12 cellular contexts compared by ENCODE assay signal in the genomic region with DNA sequence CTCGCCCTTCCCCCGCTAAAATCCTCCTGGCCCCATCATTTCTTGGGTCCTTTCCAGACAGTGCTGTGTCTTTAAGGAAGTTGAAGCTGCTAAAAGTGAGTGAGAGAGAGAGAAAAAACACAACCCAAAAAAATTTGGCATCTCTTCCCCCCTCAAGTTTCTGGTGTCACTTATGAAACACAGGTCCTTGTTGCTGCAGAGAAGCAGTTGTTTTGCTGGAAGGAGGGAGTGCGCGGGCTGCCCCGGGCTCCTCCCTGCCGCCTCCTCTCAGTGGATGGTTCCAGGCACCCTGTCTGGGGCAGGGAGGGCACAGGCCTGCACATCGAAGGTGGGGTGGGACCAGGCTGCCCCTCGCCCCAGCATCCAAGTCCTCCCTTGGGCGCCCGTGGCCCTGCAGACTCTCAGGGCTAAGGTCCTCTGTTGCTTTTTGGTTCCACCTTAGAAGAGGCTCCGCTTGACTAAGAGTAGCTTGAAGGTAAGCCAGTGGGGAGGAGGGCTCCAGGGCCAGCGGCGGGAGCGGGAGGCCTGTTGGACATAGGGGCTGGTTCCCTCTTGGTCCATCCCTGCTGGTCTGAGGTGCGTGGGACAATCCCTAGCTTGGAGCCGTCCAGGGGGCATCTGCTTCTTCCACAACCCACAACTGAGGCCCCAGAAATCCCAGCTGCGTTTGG. TPM values are rescaled to one million over a fixed set of nuclear protein-coding genes. Genes with fewer than 3 reads are reported as not detected.
DNase-seq lines count a peak whose midpoint lies in the region; ATAC-seq and TF ChIP-seq lines count a peak whose summit lies in the region.
"Had no signal": no experiment of that assay in that cellular context is flagged by ENCODE, and none has a peak within 500 bp of the region (broad histone marks: within the 10 kb centered on the region; RNA-seq: fewer than 3 reads in every experiment).

TSS of gene ISLR (plus strand) at position 166 of the 671 bp plus-strand sequence. CDS start 1,149 bp downstream, outside the sequence.

- H3K27ac ChIP-seq in fibroblast of lung (ENCODE audit: insufficient read depth, low read length) (peak within 1 kb of the TSS; percentile 32), muscle layer of colon (ENCODE audit: low read depth, low read length) (peak within 1 kb of the TSS; percentile 64), transverse colon (peak within 1 kb of the TSS; percentile 76 to 92 (median 76))
- H3K27ac ChIP-seq: neutrophil had no signal

- peaks cover 1% of the 10 kb centered on the region for H3K27me3 ChIP-seq in fibroblast of lung (ENCODE audit: control insufficient read depth, insufficient read depth, low read length)
- no peaks in the 10 kb centered on the region for H3K27me3 ChIP-seq in muscle layer of colon (ENCODE audit: control insufficient read depth in 1 of 2, insufficient read depth in 2 of 2, low read length in 2 of 2)
- H3K27me3 ChIP-seq in transverse colon: no peaks in the 10 kb centered on the region

- intact Hi-C loops in transverse colon (cut with DNase I; ENCODE audit: low total_unique reads): no loop called here

- no peaks in the 10 kb centered on the region for H3K9me3 ChIP-seq in fibroblast of lung (ENCODE audit: control insufficient read depth, insufficient read depth, low read depth, low read length)
- no peaks in the 10 kb centered on the region for H3K9me3 ChIP-seq in muscle layer of colon (ENCODE audit: low read length)
- H3K9me3 ChIP-seq in transverse colon: no peaks in the 10 kb centered on the region
- H3K9me3 ChIP-seq: neutrophil had no signal

- peak within 1 kb of the TSS; percentile 4 for H3K9ac ChIP-seq in fibroblast of lung (ENCODE audit: insufficient read depth, low read length)
- no peak within 1 kb of the TSS for H3K9ac ChIP-seq in muscle layer of colon (ENCODE audit: low read length)

- H3K4me1 ChIP-seq in fibroblast of lung (ENCODE audit: control insufficient read depth, extremely low read depth, insufficient read depth, low read length): peaks cover 28% of the 10 kb centered on the region
- H3K4me1 ChIP-seq in muscle layer of colon (ENCODE audit: insufficient read depth, low read length): peaks cover 45% of the 10 kb centered on the region
- H3K4me1 ChIP-seq in transverse colon: peaks cover 0 to 21% (median 8%) of the 10 kb centered on the region in 4 donors

- H3K4me3 ChIP-seq in fibroblast of lung (replicated peaks in 1 of 4; ENCODE audit: control extremely low read depth in 1 of 4, insufficient read depth in 1 of 4, low read depth in 3 of 4, low read length in 4 of 4) (peak within 1 kb of the TSS in 3 of 4 experiments; percentile 14 to 61 (median 17)), muscle layer of colon (ENCODE audit: low read depth in 1 of 2, low read length in 2 of 2) (peak within 1 kb of the TSS; percentile 8 to 62), transverse colon (peak within 1 kb of the TSS; percentile 9 to 34 (median 18))

- 50 to 54% methylated on average over 6 to 17 of the region's 17 CpGs for WGBS in transverse colon (ENCODE audit: low coverage in 1 of 2), 2 donors

- H4K20me1 ChIP-seq in fibroblast of lung (ENCODE audit: control insufficient read depth, extremely low read depth, insufficient read depth, low read length): no peaks in the 10 kb centered on the region

- TF ChIP-seq CTCF in fibroblast of lung (conservative IDR thresholded peaks at IDR 0.05 in 1 of 2, IDR thresholded peaks at IDR 0.05 in 1 of 2; ENCODE audit: low read depth in 1 of 2, low read length in 2 of 2) (no peak), transverse colon (IDR thresholded peaks at IDR 0.05) (no peak)

- no peaks in the 10 kb centered on the region for H3K36me3 ChIP-seq in fibroblast of lung (ENCODE audit: control insufficient read depth, insufficient read depth, low read length)
- H3K36me3 ChIP-seq in muscle layer of colon (ENCODE audit: insufficient read depth, low read length): no peaks in the 10 kb centered on the region
- no peaks in the 10 kb centered on the region for H3K36me3 ChIP-seq in transverse colon
- H3K36me3 ChIP-seq: neutrophil had no signal

- DNase-seq in SK-N-DZ (ENCODE audit: low spot score) (peak; percentile 65), fibroblast of lung (ENCODE audit: low read depth in 2 of 2) (peak; percentile 34 to 76), transverse colon (peak; percentile 24)
- DNase-seq: activated CD4-positive, alpha-beta T cell treated with anti-CD3 and anti-CD28 coated beads for 48 hours; NK-92 treated with Interleukin-12 subunit alpha and Interleukin-12 subunit beta, amount 100 ng/mL, for 24 hours; stimulated activated naive B cell treated with anti-CD40 and anti-IgM and Interleukin-4, amounts not matched to agents 10 μg/mL and 1 μg/mL and 100 μg/mL, for 72 hours had no signal

- no peak for TF ChIP-seq EP300 in transverse colon (IDR thresholded peaks at IDR 0.05; ENCODE audit: low read depth)

- TF ChIP-seq POLR2A in transverse colon (IDR thresholded peaks at IDR 0.05): no peak

- H2AFZ ChIP-seq in fibroblast of lung (ENCODE audit: low read length): peak within 1 kb of the TSS; percentile 41

- H3K4me2 ChIP-seq in fibroblast of lung (ENCODE audit: extremely low read depth, insufficient read depth, low read length): peak within 1 kb of the TSS; percentile 51

- no peaks in the 10 kb centered on the region for H3K79me2 ChIP-seq in fibroblast of lung (ENCODE audit: control insufficient read depth, insufficient read depth, low read length)

- in situ Hi-C loops in transverse colon (cut with MboI; ENCODE audit: low pct_ligation_motif_present in 1 of 4, low pct_unique_long_range_greater_than_20kb in 1 of 4, low sequenced_read_pairs in 3 of 4): no loop called here

- no peak for ATAC-seq in GM18511 (IDR thresholded peaks at IDR 0.05; ENCODE audit: unreplicated experiment)
- no peak for ATAC-seq in GM19351 (IDR thresholded peaks at IDR 0.05; ENCODE audit: unreplicated experiment)
- no peak for ATAC-seq in HG03108 (IDR thresholded peaks at IDR 0.05; ENCODE audit: unreplicated experiment)
- ATAC-seq in GM21619 (IDR thresholded peaks at IDR 0.05; ENCODE audit: unreplicated experiment): no peak
- ATAC-seq: stimulated activated naive B cell treated with anti-CD40 and anti-IgM and Interleukin-4, amounts not matched to agents 10 μg/mL and 1 μg/mL and 100 μg/mL, for 72 hours had no signal

RNA-seq across cellular contexts. Expression of gene ISLR, which starts in this region (rescaled TPM):
- 26.1 and 30.4 TPM in 2 replicates for polyA plus RNA-seq in SK-N-DZ (2014; cell fraction: cytosol; rRNA removed)
- polyA plus RNA-seq in SK-N-DZ (2014; cell fraction: nucleus; rRNA removed): 7.6 and 15.2 TPM in 2 replicates
- total RNA-seq in fibroblast of lung (14.0 and 17.7 TPM in 2 replicates), transverse colon (100 to 1,000 TPM in 1 of 4 donors, 10 to 100 TPM in 3; 18.8 to 191 (median 25.5) TPM)
- polyA plus RNA-seq in fibroblast of lung: 17.3 and 34.0 TPM in 2 replicates
- polyA plus RNA-seq in fibroblast of lung (2012): 19.6 and 41.4 TPM in 2 replicates
- 8.6 and 22.7 TPM in 2 replicates for polyA minus RNA-seq in fibroblast of lung (ENCODE audit: low replicate concordance)
